12 cellular contexts compared by ENCODE assay signal in genomic region chr11:71140206-71140919, GRCh38.
A peak's percentile ranks its signal among the peaks of the same experiment; 100 is the strongest.
DNase-seq lines count a peak whose midpoint lies in the region; ATAC-seq and TF ChIP-seq lines count a peak whose summit lies in the region.
"Had no signal": no experiment of that assay in that cellular context is flagged by ENCODE, and none has a peak within 500 bp of the region (broad histone marks: within the 10 kb centered on the region; RNA-seq: fewer than 3 reads in every experiment).

No MANE protein-coding gene starts in this region.

- no peaks in the 10 kb centered on the region for H3K79me2 ChIP-seq in mammary epithelial cell (ENCODE audit: insufficient read depth, low read length)

- no peak overlapping the region for H3K4me2 ChIP-seq in mammary epithelial cell (ENCODE audit: insufficient read depth, low read depth, low read length)

- dilution Hi-C loops in mammary epithelial cell (cut with HindIII; ENCODE audit: low sequenced_read_pairs), result no loop called here

- no peaks in the 10 kb centered on the region for H3K9me3 ChIP-seq in mammary epithelial cell (replicated peaks; ENCODE audit: insufficient read depth, low read length)

- H3K36me3 ChIP-seq in mammary epithelial cell (ENCODE audit: insufficient read depth, low read length), result no peaks in the 10 kb centered on the region

- H2AFZ ChIP-seq in mammary epithelial cell (ENCODE audit: low read depth, low read length), result no peak overlapping the region

- H3K27ac ChIP-seq in mammary epithelial cell (ENCODE audit: insufficient read depth, low read depth, low read length), result no peak overlapping the region

- DNase-seq in Ammon's horn (ENCODE audit: low spot score), result peak; percentile 23
- DNase-seq in NCI-H1105 (lab: John Stamatoyannopoulos, UW), result peak; percentile 85
- DNase-seq in mammary epithelial cell, result peak; percentile 43
- DNase-seq in medulla oblongata (ENCODE audit: extremely low spot score), result peak; percentile 21
- DNase-seq in NCI-H774 (lab: John Stamatoyannopoulos, UW), result no peak
- no peak for DNase-seq in NCI-H2081 (lab: John Stamatoyannopoulos, UW)
- DNase-seq: activated CD8-positive, alpha-beta memory T cell treated with anti-CD3 and anti-CD28 coated beads, Interleukin-2, amount 50 U/mL, for 4 hours; activated naive CD8-positive, alpha-beta T cell treated with anti-CD3 and anti-CD28 coated beads, Interleukin-2, amount 10 ng/mL, durations not matched to agents 7 days and 5 days; stimulated activated naive B cell treated with anti-CD40 and anti-IgM and Interleukin-4, amounts not matched to agents 10 μg/mL and 1 μg/mL and 100 μg/mL, for 72 hours; T-helper 1 cell had no signal

- BruUV-seq in mammary epithelial cell (replicated peaks; lab: Mats Ljungman, UMichigan), result no TSS peak

- peak in 1 of 2 donors; percentile 3 for TF ChIP-seq CTCF in mammary epithelial cell (conservative IDR thresholded peaks at IDR 0.05 in 1 of 2, IDR thresholded peaks at IDR 0.05 in 1 of 2; ENCODE audit: extremely low read depth in 1 of 2, insufficient read depth in 1 of 2, low read depth in 1 of 2, low read length in 2 of 2)

- CTCF ChIA-PET in mammary epithelial cell (lab: Charles Lee; ENCODE audit: low non-redundant PET), result interaction anchor here (0.7 kb wide), 1 partner anchor 51 kb away, joined by 4 read pairs; no protein-coding TSS in a partner anchor

- in situ Hi-C loops in mammary epithelial cell (cut with MboI; ENCODE audit: low sequenced_read_pairs in 2 of 2), result no loop called here

- H3K4me1 ChIP-seq in mammary epithelial cell (ENCODE audit: insufficient read depth, low read length), result peaks cover 13% of the 10 kb centered on the region

- H3K27me3 ChIP-seq in mammary epithelial cell (ENCODE audit: insufficient read depth, low read length), result no peaks in the 10 kb centered on the region

- no peak overlapping the region for H3K4me3 ChIP-seq in mammary epithelial cell (replicated peaks in 1 of 3; ENCODE audit: insufficient read depth in 1 of 3, low read depth in 2 of 3, low read length in 3 of 3)

- H4K20me1 ChIP-seq in mammary epithelial cell (ENCODE audit: insufficient read depth, low read length), result no peaks in the 10 kb centered on the region

- no peak for ATAC-seq in HG03432 (IDR thresholded peaks at IDR 0.05; ENCODE audit: unreplicated experiment)
- ATAC-seq in HG03159 (IDR thresholded peaks at IDR 0.05; ENCODE audit: unreplicated experiment), result no peak
- ATAC-seq: stimulated activated naive B cell treated with anti-CD40 and anti-IgM and Interleukin-4, amounts not matched to agents 10 μg/mL and 1 μg/mL and 100 μg/mL, for 72 hours had no signal

- no peak overlapping the region for H3K9ac ChIP-seq in mammary epithelial cell (ENCODE audit: insufficient read depth, low read length)

- intact Hi-C loops in mammary epithelial cell (cut with micrococcal nuclease), result no loop called here

- 22% methylated on average over 22 of the region's 22 CpGs for WGBS in mammary epithelial cell (ENCODE audit: low coverage, missing lambda C conversion rate)

Comparison
In these comparisons a context has a peak if more than half of its experiments do, and no peak if none do; other contexts are left out.
1. DNase-seq: peak in Ammon's horn (single experiment), NCI-H1105 (single experiment), mammary epithelial cell (single experiment) and medulla oblongata (single experiment); none in NCI-H774 (single experiment) and NCI-H2081 (0 of 2).